Comparison of ENCODE assay signal across 11 cellular contexts in the genomic region with DNA sequence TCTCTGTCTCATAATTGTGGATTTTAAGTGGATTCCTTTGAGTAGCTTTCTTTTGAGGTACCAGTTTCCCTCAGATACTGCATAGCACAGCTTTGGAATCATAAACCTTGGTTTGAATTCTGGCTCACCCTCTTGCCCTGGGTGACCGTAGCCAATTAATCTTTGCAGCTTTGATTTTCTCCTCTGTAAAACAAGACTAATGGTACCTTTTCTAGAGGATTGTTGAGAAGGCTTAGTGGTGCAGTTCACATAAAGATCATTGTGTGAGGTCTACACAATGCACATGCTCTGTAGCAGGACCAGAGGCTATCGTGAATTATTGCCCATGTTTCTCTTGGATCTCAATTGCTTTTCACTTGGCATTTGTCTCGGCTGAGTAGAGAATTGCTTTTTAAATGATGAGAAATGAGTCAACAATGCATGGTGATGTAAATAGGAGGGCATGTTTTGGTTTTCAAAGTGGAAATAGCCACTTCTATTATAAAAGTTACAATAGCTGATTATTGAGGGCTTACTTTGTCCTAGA. TPM values are rescaled to one million over a fixed set of nuclear protein-coding genes. Genes with fewer than 3 reads are reported as not detected.
DNase-seq lines count a peak whose midpoint lies in the region; ATAC-seq and TF ChIP-seq lines count a peak whose summit lies in the region.
"Had no signal": no experiment of that assay in that cellular context is flagged by ENCODE, and none has a peak within 500 bp of the region (broad histone marks: within the 10 kb centered on the region; RNA-seq: fewer than 3 reads in every experiment).

No MANE protein-coding gene starts in this region.

- no peak for DNase-seq in activated naive CD4-positive, alpha-beta T cell treated with anti-CD3 and anti-CD28 coated beads for 36 hours
- DNase-seq in activated naive CD4-positive, alpha-beta T cell (lab: John Stamatoyannopoulos, UW), result no peak
- DNase-seq in SJSA1 (ENCODE audit: low read depth in 1 of 2, low spot score in 2 of 2) (peak; percentile 52 to 86), fibroblast of lung (ENCODE audit: low read depth in 2 of 2) (peak; percentile 60 to 96), smooth muscle cell (lab: John Stamatoyannopoulos, UW; ENCODE audit: unreplicated experiment) (no peak), NCI-H345 (lab: John Stamatoyannopoulos, UW) (no peak), DMS114 treated with DMSO at 0.1 percent for 48 hours (lab: John Stamatoyannopoulos, UW; ENCODE audit: unreplicated experiment) (no peak)
- DNase-seq: endodermal cell, NCI-H82 had no signal

- H3K9me3 ChIP-seq in SJSA1 (replicated peaks) (no peaks in the 10 kb centered on the region), fibroblast of lung (ENCODE audit: control insufficient read depth, insufficient read depth, low read depth, low read length) (no peaks in the 10 kb centered on the region), smooth muscle cell (replicated peaks; ENCODE audit: low read depth) (no peaks in the 10 kb centered on the region)

- no peak overlapping the region for H3K9ac ChIP-seq in fibroblast of lung (ENCODE audit: insufficient read depth, low read length)
- H3K9ac ChIP-seq in smooth muscle cell (ENCODE audit: low read depth), result no peak overlapping the region

- no peaks in the 10 kb centered on the region for H3K79me2 ChIP-seq in fibroblast of lung (ENCODE audit: control insufficient read depth, insufficient read depth, low read length)
- no peaks in the 10 kb centered on the region for H3K79me2 ChIP-seq in smooth muscle cell (ENCODE audit: low read depth)

- no peak overlapping the region for H3K4me3 ChIP-seq in SJSA1
- no peak overlapping the region for H3K4me3 ChIP-seq in fibroblast of lung (replicated peaks in 1 of 4; ENCODE audit: control extremely low read depth in 1 of 4, insufficient read depth in 1 of 4, low read depth in 3 of 4, low read length in 4 of 4)
- no peak overlapping the region for H3K4me3 ChIP-seq in smooth muscle cell

- no peak overlapping the region for H3K4me3 Mint-ChIP-seq in activated naive CD4-positive, alpha-beta T cell treated with anti-CD3 and anti-CD28 coated beads for 36 hours
- H3K4me3 Mint-ChIP-seq: endodermal cell had no signal

- no peaks in the 10 kb centered on the region for H3K27me3 Mint-ChIP-seq in activated naive CD4-positive, alpha-beta T cell treated with anti-CD3 and anti-CD28 coated beads for 36 hours (ENCODE audit: low read depth)

- intact Hi-C loops in activated naive CD4-positive, alpha-beta T cell treated with anti-CD3 and anti-CD28 coated beads for 36 hours (cut with micrococcal nuclease), result no loop called here

- H3K9me3 Mint-ChIP-seq in activated naive CD4-positive, alpha-beta T cell treated with anti-CD3 and anti-CD28 coated beads for 36 hours, result peaks cover 5% of the 10 kb centered on the region

- H3K27me3 ChIP-seq in SJSA1 (replicated peaks), result no peaks in the 10 kb centered on the region
- H3K27me3 ChIP-seq in fibroblast of lung (ENCODE audit: control insufficient read depth, insufficient read depth, low read length), result no peaks in the 10 kb centered on the region
- H3K27me3 ChIP-seq in smooth muscle cell (ENCODE audit: low read depth), result no peaks in the 10 kb centered on the region

- 51% methylated on average over 3 of the region's 3 CpGs for WGBS in smooth muscle cell (ENCODE audit: low lambda C conversion rate)

- H3K4me1 Mint-ChIP-seq in activated naive CD4-positive, alpha-beta T cell treated with anti-CD3 and anti-CD28 coated beads for 36 hours (ENCODE audit: low read depth), result peaks cover 77% of the 10 kb centered on the region

- no peak for ATAC-seq in HG03097 (IDR thresholded peaks at IDR 0.05; ENCODE audit: low FRiP score, unreplicated experiment)

- H3K4me1 ChIP-seq in SJSA1 (replicated peaks) (peaks cover 37% of the 10 kb centered on the region), fibroblast of lung (ENCODE audit: control insufficient read depth, extremely low read depth, insufficient read depth, low read length) (peaks cover 19% of the 10 kb centered on the region), smooth muscle cell (ENCODE audit: low read depth) (peaks cover 11% of the 10 kb centered on the region)

- peaks cover 22% of the 10 kb centered on the region for H3K36me3 Mint-ChIP-seq in activated naive CD4-positive, alpha-beta T cell treated with anti-CD3 and anti-CD28 coated beads for 36 hours (ENCODE audit: low read depth)

- H3K27ac Mint-ChIP-seq in activated naive CD4-positive, alpha-beta T cell treated with anti-CD3 and anti-CD28 coated beads for 36 hours, result peak overlapping the region; percentile 88
- H3K27ac Mint-ChIP-seq: endodermal cell had no signal

- H3F3A ChIP-seq in smooth muscle cell (ENCODE audit: low read depth), result no peaks in the 10 kb centered on the region

- H2AFZ ChIP-seq in fibroblast of lung (ENCODE audit: low read length) (no peak overlapping the region), smooth muscle cell (ENCODE audit: low read depth) (no peak overlapping the region)

- no peaks in the 10 kb centered on the region for H3K36me3 ChIP-seq in SJSA1
- no peaks in the 10 kb centered on the region for H3K36me3 ChIP-seq in fibroblast of lung (ENCODE audit: control insufficient read depth, insufficient read depth, low read length)
- no peaks in the 10 kb centered on the region for H3K36me3 ChIP-seq in smooth muscle cell (ENCODE audit: low read depth)

- H3K4me2 ChIP-seq in fibroblast of lung (ENCODE audit: extremely low read depth, insufficient read depth, low read length) (peak overlapping the region; percentile 81), smooth muscle cell (peak overlapping the region; percentile 21)

- H3K27ac ChIP-seq in SJSA1 (peak overlapping the region; percentile 92), fibroblast of lung (ENCODE audit: insufficient read depth, low read length) (peak overlapping the region; percentile 50), smooth muscle cell (ENCODE audit: low read depth) (peak overlapping the region; percentile 11)
- H3K27ac ChIP-seq: C4-2B had no signal

- CTCF ChIA-PET in activated naive CD4-positive, alpha-beta T cell treated with anti-CD3 and anti-CD28 coated beads for 36 hours (lab: Charles Lee), result interaction anchor here (0.7 to 1.2 kb wide), 5 partner anchors 17 to 80 kb away, joined by 3 to 9 read pairs (median 4); no protein-coding TSS in a partner anchor

- TF ChIP-seq CTCF in fibroblast of lung (conservative IDR thresholded peaks at IDR 0.05 in 1 of 2, IDR thresholded peaks at IDR 0.05 in 1 of 2; ENCODE audit: low read depth in 1 of 2, low read length in 2 of 2), result no peak
- no peak for TF ChIP-seq CTCF in smooth muscle cell (IDR thresholded peaks at IDR 0.05; ENCODE audit: borderline replicate concordance, insufficient read depth, poor library complexity, severe bottlenecking)

- H4K20me1 ChIP-seq in fibroblast of lung (ENCODE audit: control insufficient read depth, extremely low read depth, insufficient read depth, low read length) (no peaks in the 10 kb centered on the region), smooth muscle cell (ENCODE audit: low read depth) (no peaks in the 10 kb centered on the region)

RNA-seq across cellular contexts. Expression of a gene that starts 47.9 kb away (rescaled TPM):
- 10 to 100 TPM; 37.6 to 41.6 TPM for total RNA-seq in activated naive CD4-positive, alpha-beta T cell treated with anti-CD3 and anti-CD28 coated beads for 36 hours
- total RNA-seq in SJSA1 (2014; rRNA removed; shearing (Covaris generic)), result 5.4 and 12.7 TPM in 2 replicates
- total RNA-seq in fibroblast of lung (7.2 and 15.0 TPM in 2 replicates), smooth muscle cell (6.7 and 12.9 TPM in 2 replicates)
- polyA plus RNA-seq in fibroblast of lung (7.7 and 12.5 TPM in 2 replicates), smooth muscle cell (2.6 and 4.3 TPM in 2 replicates)
- 7.3 and 10.5 TPM in 2 replicates for polyA plus RNA-seq in fibroblast of lung (2012)
- polyA minus RNA-seq in fibroblast of lung (ENCODE audit: low replicate concordance), result 8.1 and 22.0 TPM in 2 replicates

Comparison
In these comparisons a context has a peak if more than half of its experiments do, and no peak if none do; other contexts are left out.
1. DNase-seq: peak in SJSA1 (2 of 2) and fibroblast of lung (2 of 2); none in activated naive CD4-positive, alpha-beta T cell treated with anti-CD3 and anti-CD28 coated beads for 36 hours (single experiment), activated naive CD4-positive, alpha-beta T cell (0 of 4), smooth muscle cell (single experiment), NCI-H345 (single experiment) and DMS114 treated with DMSO at 0.1 percent for 48 hours (single experiment).
2. H3K27ac ChIP-seq: peak in every context shown above with its lines; median percentile 92 in SJSA1; 50 in fibroblast of lung; 11 in smooth muscle cell.